Comparison of ENCODE assay signal across 8 cellular contexts in the genomic region with DNA sequence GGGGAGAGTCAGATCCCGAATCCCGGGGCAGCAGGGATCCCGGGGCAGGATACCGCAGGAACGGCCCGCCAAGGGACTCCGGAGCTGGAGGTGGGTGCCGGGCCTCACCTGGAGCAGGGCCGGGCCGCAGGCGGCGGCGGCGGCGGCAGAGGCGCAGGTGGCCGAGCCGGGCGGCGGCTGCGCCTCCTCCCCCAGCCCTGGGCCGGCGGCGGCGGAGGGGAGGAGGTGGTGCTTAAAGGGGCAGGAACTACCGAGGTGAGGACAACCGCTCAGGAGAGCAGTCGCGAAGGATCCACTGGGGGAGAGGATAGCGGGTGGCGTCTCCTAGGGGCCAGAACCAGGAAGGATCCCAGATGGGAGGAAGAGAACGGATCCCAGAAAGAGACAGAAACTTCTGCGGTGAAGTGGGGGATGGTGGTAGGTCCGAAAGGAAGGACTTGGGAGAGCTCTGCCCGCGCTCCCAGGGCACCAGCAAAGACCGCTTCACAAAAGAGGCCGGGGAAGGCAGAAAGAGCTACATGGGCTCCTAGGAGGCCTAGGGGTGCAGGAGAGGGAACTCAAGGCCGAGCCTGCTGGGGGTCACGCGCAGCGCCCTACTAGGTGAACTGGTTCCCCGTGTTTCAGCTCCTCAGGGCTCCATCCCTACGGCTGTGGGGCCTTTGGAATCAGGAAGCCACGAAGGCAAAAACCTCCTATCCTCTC. TPM values are rescaled to one million over a fixed set of nuclear protein-coding genes. Genes with fewer than 3 reads are reported as not detected.
DNase-seq lines count a peak whose midpoint lies in the region; ATAC-seq and TF ChIP-seq lines count a peak whose summit lies in the region.

No MANE protein-coding gene starts in this region.

- H3K4me3 ChIP-seq in dorsolateral prefrontal cortex (peak overlapping the region; percentile 46 to 87 (median 78)), left lung (peak overlapping the region; percentile 82 to 90)

- TF ChIP-seq CTCF in 22Rv1 (IDR thresholded peaks at IDR 0.05) (peak; percentile 75), dorsolateral prefrontal cortex (IDR thresholded peaks at IDR 0.05 in 54 of 56, conservative IDR thresholded peaks at IDR 0.05 in 2 of 56; ENCODE audit: low read depth in 1 of 56, partially characterized antibody in 56 of 56) (peak in 52 of 56 donors; percentile 8 to 59 (median 41)), left lung (IDR thresholded peaks at IDR 0.05) (peak in 1 of 2 donors; percentile 22)

- ATAC-seq in HG03442 (IDR thresholded peaks at IDR 0.05; ENCODE audit: unreplicated experiment): peak; percentile 30
- ATAC-seq in left lung: peak; percentile 43

- H3K27me3 ChIP-seq in dorsolateral prefrontal cortex: no peaks in the 10 kb centered on the region
- H3K27me3 ChIP-seq in left lung: no peaks in the 10 kb centered on the region

- DNase-seq in NCI-H526 (lab: John Stamatoyannopoulos, UW): peak; percentile 76 to 92
- DNase-seq in activated CD4-positive, alpha-beta T cell treated with anti-CD3 and anti-CD28 coated beads, Interleukin-2, amount 50 U/mL, for 4 hours: peak; percentile 44 to 51
- peak in 8 of 10 donors; percentile 60 to 84 (median 75) for DNase-seq in dorsolateral prefrontal cortex
- DNase-seq in left lung: peak; percentile 83 to 95
- peak; percentile 42 to 59 for DNase-seq in stimulated activated CD4-positive, alpha-beta T cell treated with anti-CD3 and anti-CD28 coated beads, Interleukin-4, amount 100 ng/mL, for 4 hours

- H3K36me3 ChIP-seq in left lung: peaks cover 6 to 26% of the 10 kb centered on the region in 2 donors

- intact Hi-C loops in dorsolateral prefrontal cortex (cut with DNase I) (loop anchor here (2.0 to 10.0 kb wide), 7 partner anchors 43 to 520 kb away; partner anchors contain the start of genes PTGES3 (in 1 of the 2), RBMS2 (in 1 of the 2), RPL41 (in 1 of the 2) and ZC3H10 (in 1 of the 2)), left lung (cut with DNase I) (no loop called here)

- peak overlapping the region; percentile 96 for H3K27ac ChIP-seq in 22Rv1
- peak overlapping the region; percentile 70 to 99 (median 95) for H3K27ac ChIP-seq in dorsolateral prefrontal cortex
- peak overlapping the region; percentile 93 to 97 for H3K27ac ChIP-seq in left lung

- H3K9me3 ChIP-seq in left lung: no peaks in the 10 kb centered on the region

- TF ChIP-seq POLR2A in GM15510 (IDR thresholded peaks at IDR 0.05; ENCODE audit: borderline replicate concordance, extremely low read depth, insufficient read length): peak; percentile 36

- H3K4me1 ChIP-seq in left lung: peaks cover 30 to 65% of the 10 kb centered on the region in 2 donors

RNA-seq across cellular contexts. Expression of gene BAZ2A, which starts 4.9 kb away (rescaled TPM):
- total RNA-seq in dorsolateral prefrontal cortex (100 to 1,000 TPM in 21 of 120 experiments, 10 to 100 TPM in 99; 58.5 to 126 (median 86.8) TPM), left lung (10 to 100 TPM; 91.0 to 96.0 TPM)

RNA-seq across cellular contexts. Expression of gene ATP5F1B, which starts 10.8 kb away (rescaled TPM):
- total RNA-seq in dorsolateral prefrontal cortex (100 to 1,000 TPM; 248 to 863 (median 546) TPM), left lung (100 to 1,000 TPM; 433 to 487 TPM)

RNA-seq across cellular contexts. Expression of gene PTGES3, which starts 53.1 kb away (rescaled TPM):
- total RNA-seq in dorsolateral prefrontal cortex (100 to 1,000 TPM; 109 to 354 (median 170) TPM), left lung (100 to 1,000 TPM; 164 to 210 TPM)

Comparison
In these comparisons a context has a peak if more than half of its experiments do, and no peak if none do; other contexts are left out.
1. Peak in every context shown above with its lines: DNase-seq, ATAC-seq, H3K4me3 ChIP-seq and H3K27ac ChIP-seq.
2. intact Hi-C loops: an anchor here in dorsolateral prefrontal cortex (2.0 to 10.0 kb wide); none called in left lung.